In the genomic region with DNA sequence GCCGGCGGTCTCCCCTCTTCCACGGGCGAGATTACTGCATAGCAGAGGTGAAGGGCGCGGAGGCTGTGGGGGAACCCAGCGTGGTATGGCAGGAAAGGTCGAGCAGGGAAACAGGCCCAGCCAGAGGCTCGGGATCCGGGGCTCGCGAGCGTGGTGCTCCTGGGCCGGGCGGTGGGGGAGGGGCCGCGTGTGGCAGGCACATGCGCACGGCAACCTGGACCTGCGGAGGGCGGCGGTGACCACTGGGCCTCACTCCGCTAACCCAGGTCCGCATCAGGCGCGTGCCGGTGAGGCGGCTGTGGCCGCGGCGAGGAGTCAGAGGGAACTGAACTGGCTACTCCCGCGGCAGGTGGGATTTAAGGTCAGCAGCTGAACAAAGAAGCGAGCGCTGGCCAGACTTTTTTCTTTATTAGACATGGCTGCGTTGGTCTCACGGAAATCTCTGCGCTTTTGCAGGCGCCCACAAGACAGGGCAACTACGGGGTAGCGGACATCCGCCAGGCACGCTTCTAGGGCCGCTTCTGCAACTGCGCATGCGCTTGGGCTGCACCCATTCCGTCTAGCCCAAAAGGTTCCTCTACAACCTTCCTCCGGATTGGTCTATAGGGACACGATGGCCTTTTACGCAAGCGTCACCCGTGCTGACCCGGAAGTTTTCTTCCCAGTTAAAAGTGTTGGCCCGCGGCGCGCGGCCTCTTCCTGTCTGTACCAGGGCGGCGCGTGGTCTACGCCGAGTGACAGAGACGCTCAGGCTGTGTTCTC, we compare ENCODE assay signal across 8 cellular contexts. TPM values are rescaled to one million over a fixed set of nuclear protein-coding genes. Genes with fewer than 3 reads are reported as not detected.
A peak's percentile ranks its signal among the peaks of the same experiment; 100 is the strongest.
DNase-seq lines count a peak whose midpoint lies in the region; ATAC-seq, FAIRE-seq and TF ChIP-seq lines count a peak whose summit lies in the region.

Gene RPS5 (plus strand): TSS at position 694 of the 762 bp plus-strand sequence. CDS start 869 bp downstream, outside the sequence.

- no peak within 1 kb of the TSS for H2AFZ ChIP-seq in HepG2 (ENCODE audit: low read length)

- BruUV-seq in HepG2 (replicated peaks; lab: Mats Ljungman, UMichigan): TSS peak; percentile 87

- H3K36me3 ChIP-seq in HepG2 (replicated peaks in 1 of 2; ENCODE audit: control insufficient read depth in 1 of 2, insufficient read depth in 2 of 2, low read length in 2 of 2): peaks cover 0 to 28% of the 10 kb centered on the region in 2 experiments; a peak in 3 of 5 replicates

- CTCF ChIA-PET in HepG2 (lab: Yijun Ruan, JAX; ENCODE audit: low intra/inter-chr PET ratio, low total read pairs): no interaction called here

- in situ Hi-C loops in HepG2 (cut with HindIII; ENCODE audit: extremely low pct_ligation_motif_present, low pct_unique_long_range_greater_than_20kb): no loop called here

- peaks cover 31% of the 10 kb centered on the region for H4K20me1 ChIP-seq in HepG2 (ENCODE audit: insufficient read depth, low read length)

- POLR2A ChIA-PET in HepG2 (lab: Yijun Ruan, JAX): interaction anchor here (0.6 to 4.6 kb wide), 8 partner anchors 13 to 204 kb away, joined by 3 to 19 read pairs (median 3); partner anchors contain the start of genes ERVK3-1, ZNF274, ZNF497 and ZNF584

- ATAC-seq in GM19395 (IDR thresholded peaks at IDR 0.05; ENCODE audit: unreplicated experiment) (peak; percentile 89), HG03565 (IDR thresholded peaks at IDR 0.05; ENCODE audit: unreplicated experiment) (peak; percentile 76), HepG2 (peak; percentile 88)

- H3K4me3 ChIP-seq in HepG2 (replicated peaks in 1 of 3; ENCODE audit: insufficient read depth in 1 of 3, low read depth in 2 of 3, low read length in 3 of 3): peak within 1 kb of the TSS; percentile 83 to 98 (median 92)

- H3K4me1 ChIP-seq in HepG2 (ENCODE audit: insufficient read depth, low read length): peaks cover 52% of the 10 kb centered on the region

- TF ChIP-seq CTCF in C4-2B (conservative IDR thresholded peaks at IDR 0.05): no peak
- no peak for TF ChIP-seq CTCF in HepG2 (CRISPR knock-in tag; IDR thresholded peaks at IDR 0.05)

- no peak for TF ChIP-seq EP300 in HepG2 (IDR thresholded peaks at IDR 0.05; ENCODE audit: low read depth in 2 of 2, low read length in 2 of 2)
- no peak for TF ChIP-seq EP300 in HepG2 (CRISPR knock-in tag; IDR thresholded peaks at IDR 0.05; ENCODE audit: borderline replicate concordance)

- H3K27ac ChIP-seq in C4-2B: peak within 1 kb of the TSS; percentile 99
- H3K27ac ChIP-seq in HepG2 (ENCODE audit: extremely low read length, insufficient read depth, low read length): peak within 1 kb of the TSS; percentile 99

- FAIRE-seq in HepG2 (lab: Jason Lieb, UNC): peak; percentile 98

- H3K79me2 ChIP-seq in HepG2 (ENCODE audit: insufficient read depth, low read length): peaks cover 44% of the 10 kb centered on the region

- 1% methylated on average over 17 of the region's 64 CpGs for WGBS in HepG2 (ENCODE audit: low lambda C conversion rate)

- peak; percentile 98 for DNase-seq in NCI-H774 (lab: John Stamatoyannopoulos, UW)
- peak; percentile 94 to 95 for DNase-seq in activated CD4-positive, alpha-beta T cell treated with anti-CD3 and anti-CD28 coated beads, Interleukin-2, amount 50 U/mL, for 4 hours
- DNase-seq in dermis microvascular lymphatic vessel endothelial cell (ENCODE audit: low read depth in 2 of 2): peak; percentile 99
- peak; percentile 99 for DNase-seq in HepG2 (ENCODE audit: low spot score)
- peak; percentile 93 for DNase-seq in stimulated activated CD4-positive, alpha-beta T cell treated with anti-CD3 and anti-CD28 coated beads, Interleukin-4, amount 100 ng/mL, for 1 hour

- H3K4me2 ChIP-seq in HepG2 (ENCODE audit: low read depth, low read length): peak within 1 kb of the TSS; percentile 99

- intact Hi-C loops in HepG2 (cut with micrococcal nuclease; ENCODE audit: unreplicated experiment): loop anchor here (2.0 to 5.0 kb wide), 2 partner anchors 14 to 204 kb away; partner anchors contain the start of gene ZNF274

- no peaks in the 10 kb centered on the region for H3K9me3 ChIP-seq in HepG2 (ENCODE audit: low read length)

- peak; percentile 85 to 98 for TF ChIP-seq POLR2A in HepG2 (IDR thresholded peaks at IDR 0.05; ENCODE audit: insufficient read depth in 1 of 2, low read depth in 2 of 2, low read length in 2 of 2)

- no peak; the same call in none of the 2 replicates for TF ChIP-seq RAD21 in HepG2 (CRISPR knock-in tag; IDR thresholded peaks at IDR 0.05)

- peak within 1 kb of the TSS; percentile 97 for H3K9ac ChIP-seq in HepG2 (ENCODE audit: insufficient read depth, low read depth, low read length)

- no peaks in the 10 kb centered on the region; a peak in 1 of 5 replicates for H3K27me3 ChIP-seq in HepG2 (ENCODE audit: control insufficient read depth in 1 of 2, insufficient read depth in 2 of 2, low read length in 2 of 2)

TF ChIP-seq in HepG2, 621 proteins besides CTCF, POLR2A, EP300 and RAD21 (continues in another document):
- TF ChIP-seq AHR (CRISPR knock-in tag; IDR thresholded peaks at IDR 0.05): no peak; the same call in 1 of the 2 replicates
- no peak for TF ChIP-seq PRMT3 (CRISPR knock-in tag; IDR thresholded peaks at IDR 0.05; ENCODE audit: borderline replicate concordance, low read depth)
- no peak; the same call in 1 of the 2 replicates for TF ChIP-seq SP5 (CRISPR knock-in tag; IDR thresholded peaks at IDR 0.05; ENCODE audit: borderline replicate concordance, low read depth)
- TF ChIP-seq, protein P1, sequence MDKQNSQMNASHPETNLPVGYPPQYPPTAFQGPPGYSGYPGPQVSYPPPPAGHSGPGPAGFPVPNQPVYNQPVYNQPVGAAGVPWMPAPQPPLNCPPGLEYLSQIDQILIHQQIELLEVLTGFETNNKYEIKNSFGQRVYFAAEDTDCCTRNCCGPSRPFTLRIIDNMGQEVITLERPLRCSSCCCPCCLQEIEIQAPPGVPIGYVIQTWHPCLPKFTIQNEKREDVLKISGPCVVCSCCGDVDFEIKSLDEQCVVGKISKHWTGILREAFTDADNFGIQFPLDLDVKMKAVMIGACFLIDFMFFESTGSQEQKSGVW (CRISPR knock-in tag; IDR thresholded peaks at IDR 0.05; ENCODE audit: borderline replicate concordance): 0 out of 2 replicates have a peak, but pooled peaks have one; percentile 57
- no peak for TF ChIP-seq DNMT1 (CRISPR knock-in tag; IDR thresholded peaks at IDR 0.05)
- peak; percentile 82; the same call in 1 of the 2 replicates for TF ChIP-seq MEIS1 (CRISPR knock-in tag; IDR thresholded peaks at IDR 0.05; ENCODE audit: borderline replicate concordance)
- TF ChIP-seq MTA3 (CRISPR knock-in tag; IDR thresholded peaks at IDR 0.05): no peak
- peak; percentile 73 for TF ChIP-seq MNT (IDR thresholded peaks at IDR 0.05)

RNA-seq across cellular contexts. Expression of gene RPS5, which starts in this region (rescaled TPM):
- total RNA-seq in dermis microvascular lymphatic vessel endothelial cell (2,588 and 2,654 TPM in 2 replicates), HepG2 (2016; rRNA removed; fragmentation: Illumina TruSeq; extraction: Trizol) (1,544 and 1,715 TPM in 2 replicates)
- 2,017 and 2,110 TPM in 2 replicates for total RNA-seq in HepG2 (2016; cell fraction: cytosol; rRNA removed; fragmentation: Illumina TruSeq; extraction: Trizol; ENCODE audit: low read depth)
- 1,517 and 1,921 TPM in 2 replicates for total RNA-seq in HepG2 (2016; cell fraction: insoluble cytoplasmic fraction; rRNA removed; fragmentation: Illumina TruSeq; extraction: Trizol)
- total RNA-seq in HepG2 (2016; cell fraction: membrane; rRNA removed; fragmentation: Illumina TruSeq; extraction: Trizol): 2,939 and 3,145 TPM in 2 replicates
- total RNA-seq in HepG2 (2016; cell fraction: nucleus; rRNA removed; fragmentation: Illumina TruSeq; extraction: Trizol): 614 and 724 TPM in 2 replicates
- polyA plus RNA-seq in HepG2 (2011; rRNA removed): 4,145 and 4,408 TPM in 2 replicates
- polyA plus RNA-seq in HepG2 (2011; cell fraction: cytosol; rRNA removed): 3,539 and 5,584 TPM in 2 replicates
- polyA plus RNA-seq in HepG2 (2011; cell fraction: nucleus; rRNA removed): 1,780 and 1,928 TPM in 2 replicates
- 1,706 and 1,819 TPM in 2 replicates for polyA plus RNA-seq in HepG2 (2012)
- 2,310 and 2,596 TPM in 2 replicates for polyA plus RNA-seq in HepG2 (2016; cell fraction: cytosol; fragmentation: Illumina TruSeq; extraction: Trizol; ENCODE audit: low read depth)
- polyA plus RNA-seq in HepG2 (2016; cell fraction: insoluble cytoplasmic fraction; fragmentation: Illumina TruSeq; extraction: Trizol; ENCODE audit: low read depth): 1,782 and 1,827 TPM in 2 replicates
- 3,073 and 3,180 TPM in 2 replicates for polyA plus RNA-seq in HepG2 (2016; cell fraction: membrane; fragmentation: Illumina TruSeq; extraction: Trizol; ENCODE audit: low read depth)
- polyA plus RNA-seq in HepG2 (2016; cell fraction: nucleus; fragmentation: Illumina TruSeq; extraction: Trizol; ENCODE audit: insufficient read depth, low read depth): 1,095 and 1,142 TPM in 2 replicates
- polyA minus RNA-seq in HepG2 (2011; rRNA and poly(A)+ RNA removed; ENCODE audit: low replicate concordance): 2,710 and 3,749 TPM in 2 replicates
- polyA minus RNA-seq in HepG2 (2011; cell fraction: cytosol; rRNA and poly(A)+ RNA removed): 541 and 557 TPM in 2 replicates
- polyA minus RNA-seq in HepG2 (2011; cell fraction: nucleus; rRNA and poly(A)+ RNA removed): 340 and 381 TPM in 2 replicates

Comparison
In these comparisons a context has a peak if more than half of its experiments do, and no peak if none do; other contexts are left out.
1. Peak in every context shown above with its lines: DNase-seq, ATAC-seq, H3K4me3 ChIP-seq and H3K27ac ChIP-seq.